ENCODE assay signal across 9 cellular contexts in the genomic region with DNA sequence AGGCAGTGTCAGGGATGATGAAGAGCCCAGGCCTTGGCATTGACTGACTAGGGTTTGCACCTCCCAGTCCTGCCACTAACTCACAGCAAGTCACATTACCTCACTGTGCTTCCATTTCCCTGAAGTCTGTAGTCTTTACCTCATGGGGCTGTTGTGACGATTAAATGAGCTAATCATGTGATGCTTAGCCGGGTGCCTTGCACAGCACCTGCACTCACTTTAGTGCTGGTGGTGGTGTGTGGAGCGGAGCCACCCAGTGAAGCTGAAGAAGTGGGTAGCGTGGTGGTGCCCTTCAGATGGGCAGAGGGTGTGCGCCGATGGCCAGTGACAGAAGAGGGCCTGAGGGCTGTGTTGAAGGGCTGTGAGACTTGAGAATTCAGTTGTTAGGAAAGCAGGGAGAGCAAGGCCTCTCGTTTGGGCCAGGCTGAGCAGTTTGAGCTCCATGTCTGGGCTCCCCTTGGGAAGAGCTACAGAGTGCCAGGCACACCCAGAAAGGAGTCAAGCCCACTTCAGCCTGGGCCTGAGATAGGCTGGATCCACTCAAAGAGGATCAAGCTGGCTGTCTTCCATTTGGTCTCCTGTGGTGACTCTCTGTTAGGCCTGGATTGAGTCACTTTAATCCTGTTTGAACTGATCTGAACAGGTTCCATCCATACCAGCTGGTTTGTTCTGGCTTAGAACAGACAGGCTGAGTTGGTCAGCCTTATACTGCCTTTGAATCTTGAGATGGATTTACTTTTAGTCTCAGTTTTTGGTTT. TPM values are rescaled to one million over a fixed set of nuclear protein-coding genes. Genes with fewer than 3 reads are reported as not detected.
DNase-seq lines count a peak whose midpoint lies in the region; ATAC-seq, FAIRE-seq and TF ChIP-seq lines count a peak whose summit lies in the region.
"Had no signal": no experiment of that assay in that cellular context is flagged by ENCODE, and none has a peak within 500 bp of the region (broad histone marks: within the 10 kb centered on the region; RNA-seq: fewer than 3 reads in every experiment).

No MANE protein-coding gene starts in this region.

- no peaks in the 10 kb centered on the region for H3F3A ChIP-seq in GM23248 (ENCODE audit: insufficient read depth)

- H2AFZ ChIP-seq in GM23248 = peak overlapping the region; percentile 22; the same call in 1 of the 2 replicates

- H3K9me2 ChIP-seq in GM23248 (ENCODE audit: insufficient read depth) = no peaks in the 10 kb centered on the region

- peak overlapping the region; percentile 42 for H3K27ac ChIP-seq in GM23248

- no peak for TF ChIP-seq CTCF in fibroblast of pulmonary artery (IDR thresholded peaks at IDR 0.05; ENCODE audit: low read length, missing control alignments)

- in situ Hi-C loops in GM23248 (cut with MboI) = no loop called here

- no peak overlapping the region for H3K4me2 ChIP-seq in GM23248 (ENCODE audit: unreplicated experiment)

- H3K27me3 ChIP-seq in GM23248 (replicated peaks; ENCODE audit: insufficient read depth) = no peaks in the 10 kb centered on the region
- H3K27me3 ChIP-seq: breast epithelium had no signal

- no peak for FAIRE-seq in RCC 7860 (lab: Jason Lieb, UNC)

- WGBS in GM23248 (ENCODE audit: low coverage in 1 of 2, low lambda C conversion rate in 2 of 2, missing lambda C conversion rate in 2 of 2), 2 experiments = 86 to 87% methylated on average over 7 of the region's 7 CpGs

- H3K4me3 ChIP-seq in GM23248 (no peak overlapping the region), fibroblast of pulmonary artery (replicated peaks; ENCODE audit: low read depth, low read length) (no peak overlapping the region)
- H3K4me3 ChIP-seq: breast epithelium had no signal

- no peaks in the 10 kb centered on the region for H4K20me1 ChIP-seq in GM23248 (ENCODE audit: insufficient read depth)

- no peak for ATAC-seq in GM21360 (IDR thresholded peaks at IDR 0.05; ENCODE audit: unreplicated experiment)
- ATAC-seq in GM18511 (IDR thresholded peaks at IDR 0.05; ENCODE audit: unreplicated experiment) = no peak
- ATAC-seq in GM21723 (IDR thresholded peaks at IDR 0.05; ENCODE audit: unreplicated experiment) = no peak

- no peaks in the 10 kb centered on the region for H3K9me3 ChIP-seq in GM23248 (ENCODE audit: low read depth)
- H3K9me3 ChIP-seq: breast epithelium had no signal

- H3K9ac ChIP-seq in GM23248 = peak overlapping the region; percentile 15; the same call in 1 of the 2 replicates

- H3K4me1 ChIP-seq in GM23248 (ENCODE audit: insufficient read depth) = peaks cover 9% of the 10 kb centered on the region
- H3K4me1 ChIP-seq: breast epithelium had no signal

- H3K79me2 ChIP-seq in GM23248 (ENCODE audit: insufficient read depth) = no peaks in the 10 kb centered on the region

- no peaks in the 10 kb centered on the region for H3K36me3 ChIP-seq in GM23248 (ENCODE audit: low read depth)
- H3K36me3 ChIP-seq: breast epithelium had no signal

- DNase-seq in GM23248 = peak; percentile 77
- DNase-seq in RCC 7860 (ENCODE audit: low spot score) = peak; percentile 26
- DNase-seq in fibroblast of pulmonary artery (ENCODE audit: low read depth) = peak; percentile 42
- peak; percentile 61 for DNase-seq in renal cortical epithelial cell (ENCODE audit: low read depth)
- no peak for DNase-seq in stimulated activated naive CD4-positive, alpha-beta T cell treated with Interleukin-2 at 50 U/mL for 16 hours (lab: John Stamatoyannopoulos, UW)

RNA-seq across cellular contexts. Expression of a gene that starts 42.5 kb away (rescaled TPM):
- 1.8 and 2.1 TPM in 2 replicates for total RNA-seq in GM23248 (2014; rRNA removed; shearing (Covaris generic))
- 0.54 and 0.71 TPM in 2 replicates for polyA plus RNA-seq in GM23248 (2016; fragmentation: Nextera tagmentation; extraction: Ambion mirVana)
- 1.4 and 5.4 TPM in 2 replicates for total RNA-seq in renal cortical epithelial cell
